ENCODE assay signal across 2 cellular contexts in the genomic region with DNA sequence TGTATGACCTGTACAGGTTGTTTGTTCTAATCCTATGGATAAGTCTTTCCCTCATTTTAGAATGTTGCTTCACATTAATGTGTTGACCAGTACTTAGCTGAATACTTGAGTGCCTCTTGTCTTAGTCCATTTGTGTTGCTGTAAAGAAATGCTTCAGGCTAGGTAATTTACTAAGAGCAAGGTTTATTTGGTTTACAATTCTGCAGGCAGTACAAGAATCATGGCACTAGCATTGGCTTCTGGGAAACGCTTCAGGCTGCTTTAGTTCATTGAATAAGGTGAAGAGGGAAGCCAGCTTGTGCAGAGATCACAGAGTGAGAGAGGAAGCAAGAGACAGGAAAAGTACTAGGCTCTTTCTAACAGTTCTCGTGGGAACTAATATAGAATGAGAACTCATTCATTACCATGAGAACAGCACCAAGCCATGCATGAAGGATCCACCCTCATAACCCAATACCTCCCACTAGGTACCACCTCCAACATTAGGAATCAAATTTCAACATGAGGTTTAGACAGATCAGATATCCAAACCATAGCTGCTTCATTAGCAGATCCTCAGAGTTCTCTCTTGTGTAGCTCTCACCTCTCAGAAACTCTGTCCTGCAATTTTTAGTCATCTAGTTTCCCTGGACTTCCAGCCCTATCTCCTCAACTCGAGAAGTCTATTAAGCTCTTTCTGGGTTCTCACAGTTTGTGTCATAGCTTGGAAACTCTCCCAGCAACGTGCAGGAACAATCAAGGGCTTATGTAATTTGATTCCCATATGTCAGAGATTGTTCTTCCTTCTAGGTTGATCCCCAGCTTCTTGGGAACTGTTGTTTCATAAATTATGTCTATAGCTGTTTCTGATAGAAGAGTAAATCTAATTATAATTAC.
TF ChIP-seq lines count a peak whose summit lies in the region.

No MANE protein-coding gene starts in this region.

TF ChIP-seq in SK-N-SH treated with all-trans-retinoic acid at 6 μM for 48 hours, 23 proteins besides CTCF, POLR2A, EP300 and RAD21:
- no peak for TF ChIP-seq TSHZ2 (CRISPR knock-in tag; IDR thresholded peaks at IDR 0.05)
- no peak for TF ChIP-seq OSR1 (CRISPR knock-in tag; IDR thresholded peaks at IDR 0.05)
- TF ChIP-seq ISL1 (CRISPR knock-in tag; IDR thresholded peaks at IDR 0.05): peak; percentile 57
- TF ChIP-seq TCF4 (CRISPR knock-in tag; IDR thresholded peaks at IDR 0.05; ENCODE audit: borderline replicate concordance): no peak
- no peak for TF ChIP-seq ESRRG (CRISPR knock-in tag; IDR thresholded peaks at IDR 0.05)
- TF ChIP-seq RARB (CRISPR knock-in tag; IDR thresholded peaks at IDR 0.05): no peak
- TF ChIP-seq PATZ1 (CRISPR knock-in tag; IDR thresholded peaks at IDR 0.05; ENCODE audit: borderline replicate concordance): no peak
- 0 out of 2 replicates have a peak, but pooled peaks have one; percentile 12 for TF ChIP-seq ZFP3 (CRISPR knock-in tag; IDR thresholded peaks at IDR 0.05)

TF ChIP-seq in SK-N-SH, 30 proteins besides CTCF, POLR2A, EP300 and RAD21 (continued from another document):
- TF ChIP-seq, protein P1, sequence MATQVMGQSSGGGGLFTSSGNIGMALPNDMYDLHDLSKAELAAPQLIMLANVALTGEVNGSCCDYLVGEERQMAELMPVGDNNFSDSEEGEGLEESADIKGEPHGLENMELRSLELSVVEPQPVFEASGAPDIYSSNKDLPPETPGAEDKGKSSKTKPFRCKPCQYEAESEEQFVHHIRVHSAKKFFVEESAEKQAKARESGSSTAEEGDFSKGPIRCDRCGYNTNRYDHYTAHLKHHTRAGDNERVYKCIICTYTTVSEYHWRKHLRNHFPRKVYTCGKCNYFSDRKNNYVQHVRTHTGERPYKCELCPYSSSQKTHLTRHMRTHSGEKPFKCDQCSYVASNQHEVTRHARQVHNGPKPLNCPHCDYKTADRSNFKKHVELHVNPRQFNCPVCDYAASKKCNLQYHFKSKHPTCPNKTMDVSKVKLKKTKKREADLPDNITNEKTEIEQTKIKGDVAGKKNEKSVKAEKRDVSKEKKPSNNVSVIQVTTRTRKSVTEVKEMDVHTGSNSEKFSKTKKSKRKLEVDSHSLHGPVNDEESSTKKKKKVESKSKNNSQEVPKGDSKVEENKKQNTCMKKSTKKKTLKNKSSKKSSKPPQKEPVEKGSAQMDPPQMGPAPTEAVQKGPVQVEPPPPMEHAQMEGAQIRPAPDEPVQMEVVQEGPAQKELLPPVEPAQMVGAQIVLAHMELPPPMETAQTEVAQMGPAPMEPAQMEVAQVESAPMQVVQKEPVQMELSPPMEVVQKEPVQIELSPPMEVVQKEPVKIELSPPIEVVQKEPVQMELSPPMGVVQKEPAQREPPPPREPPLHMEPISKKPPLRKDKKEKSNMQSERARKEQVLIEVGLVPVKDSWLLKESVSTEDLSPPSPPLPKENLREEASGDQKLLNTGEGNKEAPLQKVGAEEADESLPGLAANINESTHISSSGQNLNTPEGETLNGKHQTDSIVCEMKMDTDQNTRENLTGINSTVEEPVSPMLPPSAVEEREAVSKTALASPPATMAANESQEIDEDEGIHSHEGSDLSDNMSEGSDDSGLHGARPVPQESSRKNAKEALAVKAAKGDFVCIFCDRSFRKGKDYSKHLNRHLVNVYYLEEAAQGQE (IDR thresholded peaks at IDR 0.05; ENCODE audit: low read depth, low read length): no peak
- TF ChIP-seq, protein P2, sequence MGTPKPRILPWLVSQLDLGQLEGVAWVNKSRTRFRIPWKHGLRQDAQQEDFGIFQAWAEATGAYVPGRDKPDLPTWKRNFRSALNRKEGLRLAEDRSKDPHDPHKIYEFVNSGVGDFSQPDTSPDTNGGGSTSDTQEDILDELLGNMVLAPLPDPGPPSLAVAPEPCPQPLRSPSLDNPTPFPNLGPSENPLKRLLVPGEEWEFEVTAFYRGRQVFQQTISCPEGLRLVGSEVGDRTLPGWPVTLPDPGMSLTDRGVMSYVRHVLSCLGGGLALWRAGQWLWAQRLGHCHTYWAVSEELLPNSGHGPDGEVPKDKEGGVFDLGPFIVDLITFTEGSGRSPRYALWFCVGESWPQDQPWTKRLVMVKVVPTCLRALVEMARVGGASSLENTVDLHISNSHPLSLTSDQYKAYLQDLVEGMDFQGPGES (IDR thresholded peaks at IDR 0.05; ENCODE audit: low read depth, low read length): no peak
- TF ChIP-seq TCF12 (IDR thresholded peaks at IDR 0.05): no peak
- TF ChIP-seq, protein P3, sequence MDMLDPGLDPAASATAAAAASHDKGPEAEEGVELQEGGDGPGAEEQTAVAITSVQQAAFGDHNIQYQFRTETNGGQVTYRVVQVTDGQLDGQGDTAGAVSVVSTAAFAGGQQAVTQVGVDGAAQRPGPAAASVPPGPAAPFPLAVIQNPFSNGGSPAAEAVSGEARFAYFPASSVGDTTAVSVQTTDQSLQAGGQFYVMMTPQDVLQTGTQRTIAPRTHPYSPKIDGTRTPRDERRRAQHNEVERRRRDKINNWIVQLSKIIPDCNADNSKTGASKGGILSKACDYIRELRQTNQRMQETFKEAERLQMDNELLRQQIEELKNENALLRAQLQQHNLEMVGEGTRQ (IDR thresholded peaks at IDR 0.05; ENCODE audit: borderline replicate concordance, low read depth, low read length): no peak
- no peak for TF ChIP-seq NRF1 (IDR thresholded peaks at IDR 0.05; ENCODE audit: low read depth, low read length)
- no peak for TF ChIP-seq POLR2AphosphoS5 (IDR thresholded peaks at IDR 0.05; ENCODE audit: low read depth, low read length)
- TF ChIP-seq GATA2 (CRISPR knock-in tag; IDR thresholded peaks at IDR 0.05): no peak
- no peak for TF ChIP-seq YY1 (IDR thresholded peaks at IDR 0.05; ENCODE audit: low read depth)
- TF ChIP-seq MAX (IDR thresholded peaks at IDR 0.05; ENCODE audit: low read depth): no peak
- TF ChIP-seq NFIC (IDR thresholded peaks at IDR 0.05; ENCODE audit: borderline replicate concordance): no peak
- no peak for TF ChIP-seq RFX5 (IDR thresholded peaks at IDR 0.05; ENCODE audit: low read length)
